In genomic region chr10:110810625-110811024, GRCh38 we compare ENCODE assay signal across 6 cellular contexts.
"Had no signal": no experiment of that assay in that cellular context is flagged by ENCODE, and none has a peak within 500 bp of the region (broad histone marks: within the 10 kb centered on the region; RNA-seq: fewer than 3 reads in every experiment).

No MANE protein-coding gene starts in this region.

- DNase-seq: H9, HCEC 1CT, HFFc6 had no signal

- H3K4me1 Mint-ChIP-seq: GM23338, H9 had no signal

- ATAC-seq: GM23338 had no signal

- H3K4me3 Mint-ChIP-seq: GM23338, H9, HFFc6, IgD-negative memory B cell had no signal

- H3K27ac ChIP-seq: HL-60 had no signal

- H3K9me3 Mint-ChIP-seq: GM23338, H9, HFFc6, IgD-negative memory B cell had no signal

- H3K4me3 ChIP-seq: GM23338 had no signal

- H3K27me3 Mint-ChIP-seq: IgD-negative memory B cell had no signal

- H3K27ac Mint-ChIP-seq: GM23338, H9, HFFc6, IgD-negative memory B cell had no signal
